Comparison of ENCODE assay signal across 13 cellular contexts in genomic region chr15:31498329-31498728, GRCh38.
"Had no signal": no experiment of that assay in that cellular context is flagged by ENCODE, and none has a peak within 500 bp of the region (broad histone marks: within the 10 kb centered on the region; RNA-seq: fewer than 3 reads in every experiment).

No MANE protein-coding gene starts in this region.

- H3K4me3 Mint-ChIP-seq: activated CD4-positive, alpha-beta T cell treated with anti-CD3 and anti-CD28 coated beads, Interleukin-2, amount 10 ng/mL, durations not matched to agents 7 days and 5 days; activated naive CD8-positive, alpha-beta T cell treated with anti-CD3 and anti-CD28 coated beads for 36 hours; nephron progenitor cell; T-helper 1 cell treated with Interleukin-12 subunit alpha and Interleukin-12 subunit beta and Interleukin-4 antibody, amounts not matched to agents 30 μg/mL and 1 μg/mL, for 36 hours had no signal

- DNase-seq: activated CD4-positive, alpha-beta T cell treated with anti-CD3 and anti-CD28 coated beads, Interleukin-2, amount 10 ng/mL, durations not matched to agents 7 days and 5 days; activated naive CD8-positive, alpha-beta T cell treated with anti-CD3 and anti-CD28 coated beads for 36 hours; amniotic stem cell; central memory CD4-positive, alpha-beta T cell; colonic mucosa; heart right ventricle; nephron progenitor cell; nucleus accumbens; stimulated activated CD8-positive, alpha-beta memory T cell treated with anti-CD3 and anti-CD28 coated beads, Interleukin-4, amount 100 ng/mL, for 48 hours; stimulated activated naive CD4-positive, alpha-beta T cell treated with Interleukin-2 at 50 U/mL for 16 hours; thyroid gland had no signal

- H3K4me1 Mint-ChIP-seq: activated CD4-positive, alpha-beta T cell treated with anti-CD3 and anti-CD28 coated beads, Interleukin-2, amount 10 ng/mL, durations not matched to agents 7 days and 5 days had no signal

- H3K27ac ChIP-seq: colonic mucosa, heart right ventricle, thyroid gland had no signal

- H3K4me1 ChIP-seq: colonic mucosa, thyroid gland had no signal

- H3K9me3 ChIP-seq: colonic mucosa, thyroid gland had no signal

- H3K36me3 ChIP-seq: colonic mucosa, heart right ventricle, thyroid gland had no signal

- ATAC-seq: activated CD4-positive, CD25-positive, alpha-beta regulatory T cell treated with anti-CD3 and anti-CD28 coated beads, Interleukin-2, amount 50 U/mL, for 24 hours; heart right ventricle had no signal

- H3K27me3 ChIP-seq: colonic mucosa, heart right ventricle, thyroid gland had no signal

- H3K27me3 Mint-ChIP-seq: activated CD4-positive, alpha-beta T cell treated with anti-CD3 and anti-CD28 coated beads, Interleukin-2, amount 10 ng/mL, durations not matched to agents 7 days and 5 days; activated naive CD8-positive, alpha-beta T cell treated with anti-CD3 and anti-CD28 coated beads for 36 hours had no signal

- H3K4me3 ChIP-seq: colonic mucosa, heart right ventricle, thyroid gland had no signal

- H3K27ac Mint-ChIP-seq: activated CD4-positive, alpha-beta T cell treated with anti-CD3 and anti-CD28 coated beads, Interleukin-2, amount 10 ng/mL, durations not matched to agents 7 days and 5 days; activated naive CD8-positive, alpha-beta T cell treated with anti-CD3 and anti-CD28 coated beads for 36 hours; nephron progenitor cell; T-helper 1 cell treated with Interleukin-12 subunit alpha and Interleukin-12 subunit beta and Interleukin-4 antibody, amounts not matched to agents 30 μg/mL and 1 μg/mL, for 36 hours had no signal
